ENCODE assay signal across 1 cellular context in the genomic region with DNA sequence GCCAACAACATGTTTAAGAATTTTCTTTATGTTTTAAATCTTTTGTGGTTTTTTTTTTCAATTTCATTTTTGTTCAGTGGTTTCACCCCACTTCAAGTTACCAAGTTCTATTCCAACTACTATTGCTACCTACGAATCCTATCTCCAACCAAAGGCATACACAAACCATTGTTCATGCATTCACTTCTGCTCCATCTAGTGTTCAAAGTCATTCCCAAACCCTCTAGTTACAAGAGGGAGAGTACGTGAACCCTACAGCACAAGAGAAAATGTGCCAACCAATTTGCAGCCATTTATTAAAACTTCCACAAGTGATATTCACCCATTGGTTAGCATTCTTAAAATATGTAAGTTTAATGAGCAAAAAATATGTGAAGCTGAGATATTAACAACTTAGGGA.
TF ChIP-seq lines count a peak whose summit lies in the region.

No MANE protein-coding gene starts in this region.

TF ChIP-seq in SK-N-SH treated with all-trans-retinoic acid at 6 μM for 48 hours, 23 proteins besides CTCF, POLR2A, EP300 and RAD21 (continued from another document):
- TF ChIP-seq ZC3H10 (CRISPR knock-in tag; IDR thresholded peaks at IDR 0.05) (no peak), PPARA (CRISPR knock-in tag; IDR thresholded peaks at IDR 0.05; ENCODE audit: borderline replicate concordance) (no peak), GLIS3 (CRISPR knock-in tag; IDR thresholded peaks at IDR 0.05) (no peak), RARB (CRISPR knock-in tag; IDR thresholded peaks at IDR 0.05) (no peak), ZNF565 (CRISPR knock-in tag; conservative IDR thresholded peaks at IDR 0.05; ENCODE audit: low read depth) (no peak), CREB5 (CRISPR knock-in tag; IDR thresholded peaks at IDR 0.05; ENCODE audit: low read depth) (no peak), OSR1 (CRISPR knock-in tag; IDR thresholded peaks at IDR 0.05) (no peak), ZNF8 (CRISPR knock-in tag; IDR thresholded peaks at IDR 0.05) (no peak), TOX (CRISPR knock-in tag; IDR thresholded peaks at IDR 0.05; ENCODE audit: borderline replicate concordance) (no peak), TCF4 (CRISPR knock-in tag; IDR thresholded peaks at IDR 0.05; ENCODE audit: borderline replicate concordance) (no peak)
- TF ChIP-seq, protein P1, sequence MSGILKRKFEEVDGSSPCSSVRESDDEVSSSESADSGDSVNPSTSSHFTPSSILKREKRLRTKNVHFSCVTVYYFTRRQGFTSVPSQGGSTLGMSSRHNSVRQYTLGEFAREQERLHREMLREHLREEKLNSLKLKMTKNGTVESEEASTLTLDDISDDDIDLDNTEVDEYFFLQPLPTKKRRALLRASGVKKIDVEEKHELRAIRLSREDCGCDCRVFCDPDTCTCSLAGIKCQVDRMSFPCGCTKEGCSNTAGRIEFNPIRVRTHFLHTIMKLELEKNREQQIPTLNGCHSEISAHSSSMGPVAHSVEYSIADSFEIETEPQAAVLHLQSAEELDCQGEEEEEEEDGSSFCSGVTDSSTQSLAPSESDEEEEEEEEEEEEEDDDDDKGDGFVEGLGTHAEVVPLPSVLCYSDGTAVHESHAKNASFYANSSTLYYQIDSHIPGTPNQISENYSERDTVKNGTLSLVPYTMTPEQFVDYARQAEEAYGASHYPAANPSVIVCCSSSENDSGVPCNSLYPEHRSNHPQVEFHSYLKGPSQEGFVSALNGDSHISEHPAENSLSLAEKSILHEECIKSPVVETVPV (CRISPR knock-in tag; IDR thresholded peaks at IDR 0.05): no peak
- TF ChIP-seq, protein P2, sequence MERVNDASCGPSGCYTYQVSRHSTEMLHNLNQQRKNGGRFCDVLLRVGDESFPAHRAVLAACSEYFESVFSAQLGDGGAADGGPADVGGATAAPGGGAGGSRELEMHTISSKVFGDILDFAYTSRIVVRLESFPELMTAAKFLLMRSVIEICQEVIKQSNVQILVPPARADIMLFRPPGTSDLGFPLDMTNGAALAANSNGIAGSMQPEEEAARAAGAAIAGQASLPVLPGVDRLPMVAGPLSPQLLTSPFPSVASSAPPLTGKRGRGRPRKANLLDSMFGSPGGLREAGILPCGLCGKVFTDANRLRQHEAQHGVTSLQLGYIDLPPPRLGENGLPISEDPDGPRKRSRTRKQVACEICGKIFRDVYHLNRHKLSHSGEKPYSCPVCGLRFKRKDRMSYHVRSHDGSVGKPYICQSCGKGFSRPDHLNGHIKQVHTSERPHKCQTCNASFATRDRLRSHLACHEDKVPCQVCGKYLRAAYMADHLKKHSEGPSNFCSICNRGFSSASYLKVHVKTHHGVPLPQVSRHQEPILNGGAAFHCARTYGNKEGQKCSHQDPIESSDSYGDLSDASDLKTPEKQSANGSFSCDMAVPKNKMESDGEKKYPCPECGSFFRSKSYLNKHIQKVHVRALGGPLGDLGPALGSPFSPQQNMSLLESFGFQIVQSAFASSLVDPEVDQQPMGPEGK (CRISPR knock-in tag; IDR thresholded peaks at IDR 0.05; ENCODE audit: borderline replicate concordance): no peak
- TF ChIP-seq, protein P3, sequence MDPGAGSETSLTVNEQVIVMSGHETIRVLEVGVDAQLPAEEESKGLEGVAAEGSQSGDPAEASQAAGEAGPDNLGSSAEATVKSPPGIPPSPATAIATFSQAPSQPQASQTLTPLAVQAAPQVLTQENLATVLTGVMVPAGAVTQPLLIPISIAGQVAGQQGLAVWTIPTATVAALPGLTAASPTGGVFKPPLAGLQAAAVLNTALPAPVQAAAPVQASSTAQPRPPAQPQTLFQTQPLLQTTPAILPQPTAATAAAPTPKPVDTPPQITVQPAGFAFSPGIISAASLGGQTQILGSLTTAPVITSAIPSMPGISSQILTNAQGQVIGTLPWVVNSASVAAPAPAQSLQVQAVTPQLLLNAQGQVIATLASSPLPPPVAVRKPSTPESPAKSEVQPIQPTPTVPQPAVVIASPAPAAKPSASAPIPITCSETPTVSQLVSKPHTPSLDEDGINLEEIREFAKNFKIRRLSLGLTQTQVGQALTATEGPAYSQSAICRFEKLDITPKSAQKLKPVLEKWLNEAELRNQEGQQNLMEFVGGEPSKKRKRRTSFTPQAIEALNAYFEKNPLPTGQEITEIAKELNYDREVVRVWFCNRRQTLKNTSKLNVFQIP (CRISPR knock-in tag; IDR thresholded peaks at IDR 0.05; ENCODE audit: borderline replicate concordance, low read depth): no peak
